In the genomic region with DNA sequence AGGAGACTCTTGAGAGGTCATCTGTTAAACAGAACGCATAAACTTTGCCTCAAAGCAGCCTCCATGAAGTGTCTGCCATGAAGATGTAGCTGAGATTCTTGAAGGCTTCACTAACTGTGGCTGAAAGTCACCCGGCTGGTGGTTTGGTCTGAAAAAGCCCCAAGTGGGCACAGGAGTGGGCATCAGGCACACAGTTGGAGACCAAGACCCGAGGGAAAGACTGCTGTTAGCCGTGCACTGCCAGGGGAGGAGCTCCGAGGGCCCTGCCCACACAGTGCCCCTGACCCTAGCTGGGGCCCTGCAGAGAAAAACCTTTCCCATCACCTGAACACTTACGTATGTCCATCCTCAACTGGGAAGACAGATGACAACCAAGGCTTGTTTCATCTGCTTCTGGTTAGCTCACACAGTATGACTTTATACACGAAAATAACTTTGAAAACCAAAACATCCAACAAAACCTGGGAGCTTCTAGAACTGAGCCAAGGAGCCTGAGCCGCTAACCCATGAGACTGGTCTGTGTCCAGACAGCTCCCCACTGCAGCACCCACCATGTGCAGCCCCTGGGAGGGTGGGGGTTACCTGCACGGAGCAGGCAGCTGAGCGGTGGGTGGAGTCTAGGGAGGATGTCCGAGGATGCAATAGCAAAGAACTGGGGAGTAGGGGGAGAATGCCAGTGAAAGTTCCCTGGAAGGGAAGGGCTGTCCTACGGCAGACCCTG, we compare ENCODE assay signal across 16 cellular contexts. TPM values are rescaled to one million over a fixed set of nuclear protein-coding genes. Genes with fewer than 3 reads are reported as not detected.
DNase-seq lines count a peak whose midpoint lies in the region; ATAC-seq and TF ChIP-seq lines count a peak whose summit lies in the region.
"Had no signal": no experiment of that assay in that cellular context is flagged by ENCODE, and none has a peak within 500 bp of the region (broad histone marks: within the 10 kb centered on the region; RNA-seq: fewer than 3 reads in every experiment).

No MANE protein-coding gene starts in this region.

- ATAC-seq in activated naive CD8-positive, alpha-beta T cell treated with anti-CD3 and anti-CD28 coated beads, Interleukin-2, amount 50 U/mL, for 24 hours, result peak; percentile 13
- ATAC-seq in PC-3 (no peak), HG02588 (IDR thresholded peaks at IDR 0.05; ENCODE audit: unreplicated experiment) (no peak)
- ATAC-seq: left cardiac atrium, psoas muscle had no signal

- POLR2A ChIA-PET in PC-3 (lab: Charles Lee; ENCODE audit: unreplicated experiment), result no interaction called here

- H2AFZ ChIP-seq in PC-3 (ENCODE audit: low read length), result no peak overlapping the region

- H3K79me2 ChIP-seq in DOHH2 (ENCODE audit: control insufficient read depth, low read length), result peaks cover 79% of the 10 kb centered on the region
- H3K79me2 ChIP-seq in PC-3 (ENCODE audit: low read length), result peaks cover 83% of the 10 kb centered on the region

- no peak for DNase-seq in activated naive CD8-positive, alpha-beta T cell treated with anti-CD3 and anti-CD28 coated beads, Interleukin-2, amount 50 U/mL, for 24 hours
- DNase-seq in posterior vena cava (ENCODE audit: low spot score) (peak; percentile 76), PC-3 (no peak), cerebellum (ENCODE audit: low spot score) (no peak)
- DNase-seq: activated T-cell treated with anti-CD3 and anti-CD28 coated beads for 4 hours; CD8-positive, alpha-beta memory T cell; central memory CD4-positive, alpha-beta T cell; foreskin fibroblast; left cardiac atrium; NCI-H1930; NCI-H524 treated with DMSO at 0.1 percent for 48 hours; psoas muscle had no signal

- H3K27me3 ChIP-seq in BLaER1 treated with 17β-estradiol and CSF1 and Interleukin-3, amounts not matched to agents 10 nM and 100 nM, result no peaks in the 10 kb centered on the region
- H3K27me3 ChIP-seq in DOHH2 (ENCODE audit: control insufficient read depth, low read length) (no peaks in the 10 kb centered on the region), PC-3 (ENCODE audit: low read length) (no peaks in the 10 kb centered on the region)
- H3K27me3 ChIP-seq: adrenal gland had no signal

- H3K36me3 ChIP-seq in BLaER1 treated with 17β-estradiol and CSF1 and Interleukin-3, amounts not matched to agents 10 nM and 100 nM, result peaks cover 14 to 100% (median 97%) of the 10 kb centered on the region in 11 experiments; a peak in 21 of 22 replicates
- peaks cover 99% of the 10 kb centered on the region for H3K36me3 ChIP-seq in DOHH2 (ENCODE audit: control insufficient read depth, low read length)
- H3K36me3 ChIP-seq in PC-3 (ENCODE audit: low read depth, low read length), result peaks cover 86% of the 10 kb centered on the region
- H3K36me3 ChIP-seq: adrenal gland had no signal

- TF ChIP-seq CTCF in DOHH2 (IDR thresholded peaks at IDR 0.05; ENCODE audit: low read depth, low read length, poor library complexity, severe bottlenecking), result no peak
- TF ChIP-seq CTCF in PC-3 (conservative IDR thresholded peaks at IDR 0.05; ENCODE audit: low read depth, low read length), result no peak

- peaks cover 0 to 98% (median 89%) of the 10 kb centered on the region in 11 experiments; a peak in 17 of 22 replicates for H4K20me1 ChIP-seq in BLaER1 treated with 17β-estradiol and CSF1 and Interleukin-3, amounts not matched to agents 10 nM and 100 nM
- H4K20me1 ChIP-seq in DOHH2 (ENCODE audit: control insufficient read depth, insufficient read depth, low read depth, low read length) (peaks cover 37% of the 10 kb centered on the region), PC-3 (ENCODE audit: low read length) (peaks cover 53% of the 10 kb centered on the region)

- H3K36me3 Mint-ChIP-seq in activated naive CD8-positive, alpha-beta T cell treated with anti-CD3 and anti-CD28 coated beads, Interleukin-2, amount 50 U/mL, for 24 hours (ENCODE audit: low read depth), result peaks cover 92% of the 10 kb centered on the region
- H3K36me3 Mint-ChIP-seq: CD8-positive, alpha-beta memory T cell had no signal

- no peaks in the 10 kb centered on the region for H3K27me3 Mint-ChIP-seq in activated naive CD8-positive, alpha-beta T cell treated with anti-CD3 and anti-CD28 coated beads, Interleukin-2, amount 50 U/mL, for 24 hours
- H3K27me3 Mint-ChIP-seq: CD8-positive, alpha-beta memory T cell had no signal

- intact Hi-C loops in posterior vena cava (cut with DNase I) (no loop called here), PC-3 (cut with micrococcal nuclease) (no loop called here)

- CTCF ChIA-PET in PC-3 (lab: Charles Lee), result no interaction called here

- peaks cover 3% of the 10 kb centered on the region for H3K4me1 Mint-ChIP-seq in activated naive CD8-positive, alpha-beta T cell treated with anti-CD3 and anti-CD28 coated beads, Interleukin-2, amount 50 U/mL, for 24 hours

- H3K9ac ChIP-seq in BLaER1 treated with 17β-estradiol and CSF1 and Interleukin-3, amounts not matched to agents 10 nM and 100 nM, result peak overlapping the region in 3 of 11 experiments; percentile 5 to 48 (median 44); a peak in 4 of 22 replicates
- H3K9ac ChIP-seq in PC-3 (ENCODE audit: low read length), result no peak overlapping the region

- no peak overlapping the region for H3K4me3 Mint-ChIP-seq in activated naive CD8-positive, alpha-beta T cell treated with anti-CD3 and anti-CD28 coated beads, Interleukin-2, amount 50 U/mL, for 24 hours

- H3F3A ChIP-seq in DOHH2 (ENCODE audit: control insufficient read depth, insufficient read depth) (peaks cover 16% of the 10 kb centered on the region), PC-3 (ENCODE audit: low read length, unreplicated experiment) (no peaks in the 10 kb centered on the region)

- H3K4me1 ChIP-seq in BLaER1 treated with 17β-estradiol and CSF1 and Interleukin-3, amounts not matched to agents 10 nM and 100 nM, result peaks cover 0 to 54% (median 46%) of the 10 kb centered on the region in 10 experiments; a peak in 18 of 20 replicates
- no peaks in the 10 kb centered on the region for H3K4me1 ChIP-seq in DOHH2 (ENCODE audit: control insufficient read depth, low read length)
- 0 out of 2 replicates have a peak, but pooled peaks cover 4% of the 10 kb centered on the region for H3K4me1 ChIP-seq in PC-3 (ENCODE audit: insufficient read depth, low read length)
- H3K4me1 ChIP-seq: adrenal gland, psoas muscle had no signal

- H3K9me3 Mint-ChIP-seq in activated naive CD8-positive, alpha-beta T cell treated with anti-CD3 and anti-CD28 coated beads, Interleukin-2, amount 50 U/mL, for 24 hours, result no peaks in the 10 kb centered on the region
- H3K9me3 Mint-ChIP-seq: CD8-positive, alpha-beta memory T cell had no signal

- H3K4me2 ChIP-seq in BLaER1 treated with 17β-estradiol and CSF1 and Interleukin-3, amounts not matched to agents 10 nM and 100 nM, result peak overlapping the region in 9 of 11 experiments; percentile 34 to 66 (median 47); a peak in 17 of 22 replicates
- H3K4me2 ChIP-seq in DOHH2 (ENCODE audit: low read length) (peak overlapping the region; percentile 10; the same call in 1 of the 2 replicates), PC-3 (ENCODE audit: low read length) (no peak overlapping the region)

- H3K9me2 ChIP-seq in DOHH2 (replicated peaks; ENCODE audit: control insufficient read depth, low read length) (no peaks in the 10 kb centered on the region), PC-3 (replicated peaks; ENCODE audit: low read length) (no peaks in the 10 kb centered on the region)

- H3K9me3 ChIP-seq in BLaER1 treated with 17β-estradiol and CSF1 and Interleukin-3, amounts not matched to agents 10 nM and 100 nM (replicated peaks in 1 of 11), result no peaks in the 10 kb centered on the region
- H3K9me3 ChIP-seq in DOHH2 (ENCODE audit: control insufficient read depth, insufficient read depth, low read length) (no peaks in the 10 kb centered on the region), PC-3 (ENCODE audit: low read length) (no peaks in the 10 kb centered on the region)
- H3K9me3 ChIP-seq: adrenal gland, psoas muscle had no signal

- H3K27ac Mint-ChIP-seq in activated naive CD8-positive, alpha-beta T cell treated with anti-CD3 and anti-CD28 coated beads, Interleukin-2, amount 50 U/mL, for 24 hours, result no peak overlapping the region

- H3K27ac ChIP-seq in BLaER1 treated with 17β-estradiol and CSF1 and Interleukin-3, amounts not matched to agents 10 nM and 100 nM, result 0 out of 22 replicates have a peak overlapping the region, but pooled peaks of 2 of the 11 experiments have one; percentile 0 to 24
- H3K27ac ChIP-seq in DOHH2 (ENCODE audit: low read depth, low read length), result no peak overlapping the region
- no peak overlapping the region for H3K27ac ChIP-seq in PC-3 (ENCODE audit: low read length)
- H3K27ac ChIP-seq: adrenal gland, psoas muscle had no signal

- no TSS peak for BruUV-seq in PC-3 (replicated peaks; lab: Mats Ljungman, UMichigan)

- no peak overlapping the region; a peak in 1 of 20 replicates for H3K4me3 ChIP-seq in BLaER1 treated with 17β-estradiol and CSF1 and Interleukin-3, amounts not matched to agents 10 nM and 100 nM
- no peak overlapping the region for H3K4me3 ChIP-seq in DOHH2 (ENCODE audit: low read length)
- H3K4me3 ChIP-seq in PC-3 (ENCODE audit: low read length), result no peak overlapping the region
- H3K4me3 ChIP-seq: adrenal gland, psoas muscle had no signal

RNA-seq across cellular contexts. Expression of gene HJURP, which starts 15.4 kb away (rescaled TPM):
- total RNA-seq in posterior vena cava (under 1 TPM in 1 of 2 donors, not detected in 1; 0.42 TPM), PC-3 (2014; rRNA removed) (31.7 and 37.0 TPM in 2 replicates), cerebellum (8.0 TPM)
- total RNA-seq: psoas muscle had no signal
